In the genomic region with DNA sequence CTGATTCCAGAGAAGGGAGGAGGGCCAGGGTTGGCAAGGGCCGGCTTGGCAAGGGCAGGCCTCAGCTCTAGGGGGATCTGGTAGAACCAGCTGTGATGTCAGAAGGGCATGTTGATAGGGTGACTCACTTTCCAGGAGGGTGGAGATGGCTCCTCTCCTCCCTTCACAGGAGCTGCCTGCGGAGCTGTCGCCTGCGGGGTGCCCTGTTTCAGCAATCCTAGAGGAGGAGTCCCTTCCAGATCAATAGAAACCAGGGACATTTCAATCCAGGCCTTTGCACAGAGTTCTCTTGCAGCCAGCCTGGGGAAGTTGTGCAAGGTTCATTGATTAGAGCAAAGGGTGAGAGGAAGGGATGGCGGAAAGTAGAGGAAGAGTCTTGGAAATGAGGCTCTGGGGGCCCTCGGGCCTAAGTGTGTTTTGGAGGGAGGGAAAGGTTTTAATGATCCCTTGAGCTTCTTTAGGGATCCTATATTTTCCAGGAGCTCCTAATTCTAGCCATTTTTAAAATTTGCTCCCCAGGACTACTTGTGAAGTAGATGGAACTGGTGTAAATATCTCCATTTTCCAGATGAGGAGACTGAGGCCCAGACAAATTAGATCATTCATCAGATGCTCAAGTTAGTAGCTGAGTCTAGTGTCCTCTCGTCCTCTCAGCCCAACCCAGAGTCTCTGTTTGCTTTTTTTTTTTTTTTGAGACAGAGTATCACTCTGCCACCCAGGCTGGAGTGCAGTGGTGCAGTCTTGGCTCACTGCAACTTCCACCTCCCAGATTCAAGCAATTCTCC, we compare ENCODE assay signal across 1 cellular context.
TF ChIP-seq lines count a peak whose summit lies in the region.

No MANE protein-coding gene starts in this region.

TF ChIP-seq in HepG2, 621 proteins besides CTCF, POLR2A, EP300 and RAD21 (continued from another document and continues in another):
- TF ChIP-seq, protein P1, sequence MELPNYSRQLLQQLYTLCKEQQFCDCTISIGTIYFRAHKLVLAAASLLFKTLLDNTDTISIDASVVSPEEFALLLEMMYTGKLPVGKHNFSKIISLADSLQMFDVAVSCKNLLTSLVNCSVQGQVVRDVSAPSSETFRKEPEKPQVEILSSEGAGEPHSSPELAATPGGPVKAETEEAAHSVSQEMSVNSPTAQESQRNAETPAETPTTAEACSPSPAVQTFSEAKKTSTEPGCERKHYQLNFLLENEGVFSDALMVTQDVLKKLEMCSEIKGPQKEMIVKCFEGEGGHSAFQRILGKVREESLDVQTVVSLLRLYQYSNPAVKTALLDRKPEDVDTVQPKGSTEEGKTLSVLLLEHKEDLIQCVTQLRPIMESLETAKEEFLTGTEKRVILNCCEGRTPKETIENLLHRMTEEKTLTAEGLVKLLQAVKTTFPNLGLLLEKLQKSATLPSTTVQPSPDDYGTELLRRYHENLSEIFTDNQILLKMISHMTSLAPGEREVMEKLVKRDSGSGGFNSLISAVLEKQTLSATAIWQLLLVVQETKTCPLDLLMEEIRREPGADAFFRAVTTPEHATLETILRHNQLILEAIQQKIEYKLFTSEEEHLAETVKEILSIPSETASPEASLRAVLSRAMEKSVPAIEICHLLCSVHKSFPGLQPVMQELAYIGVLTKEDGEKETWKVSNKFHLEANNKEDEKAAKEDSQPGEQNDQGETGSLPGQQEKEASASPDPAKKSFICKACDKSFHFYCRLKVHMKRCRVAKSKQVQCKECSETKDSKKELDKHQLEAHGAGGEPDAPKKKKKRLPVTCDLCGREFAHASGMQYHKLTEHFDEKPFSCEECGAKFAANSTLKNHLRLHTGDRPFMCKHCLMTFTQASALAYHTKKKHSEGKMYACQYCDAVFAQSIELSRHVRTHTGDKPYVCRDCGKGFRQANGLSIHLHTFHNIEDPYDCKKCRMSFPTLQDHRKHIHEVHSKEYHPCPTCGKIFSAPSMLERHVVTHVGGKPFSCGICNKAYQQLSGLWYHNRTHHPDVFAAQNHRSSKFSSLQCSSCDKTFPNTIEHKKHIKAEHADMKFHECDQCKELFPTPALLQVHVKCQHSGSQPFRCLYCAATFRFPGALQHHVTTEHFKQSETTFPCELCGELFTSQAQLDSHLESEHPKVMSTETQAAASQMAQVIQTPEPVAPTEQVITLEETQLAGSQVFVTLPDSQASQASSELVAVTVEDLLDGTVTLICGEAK (IDR thresholded peaks at IDR 0.05) = no peak
- TF ChIP-seq, protein P1 (CRISPR knock-in tag; IDR thresholded peaks at IDR 0.05) = no peak; the same call in 1 of the 2 replicates
- TF ChIP-seq, protein P2, sequence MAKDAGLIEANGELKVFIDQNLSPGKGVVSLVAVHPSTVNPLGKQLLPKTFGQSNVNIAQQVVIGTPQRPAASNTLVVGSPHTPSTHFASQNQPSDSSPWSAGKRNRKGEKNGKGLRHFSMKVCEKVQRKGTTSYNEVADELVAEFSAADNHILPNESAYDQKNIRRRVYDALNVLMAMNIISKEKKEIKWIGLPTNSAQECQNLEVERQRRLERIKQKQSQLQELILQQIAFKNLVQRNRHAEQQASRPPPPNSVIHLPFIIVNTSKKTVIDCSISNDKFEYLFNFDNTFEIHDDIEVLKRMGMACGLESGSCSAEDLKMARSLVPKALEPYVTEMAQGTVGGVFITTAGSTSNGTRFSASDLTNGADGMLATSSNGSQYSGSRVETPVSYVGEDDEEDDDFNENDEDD (CRISPR knock-in tag; IDR thresholded peaks at IDR 0.05; ENCODE audit: borderline replicate concordance) = no peak
- TF ChIP-seq, protein P3, sequence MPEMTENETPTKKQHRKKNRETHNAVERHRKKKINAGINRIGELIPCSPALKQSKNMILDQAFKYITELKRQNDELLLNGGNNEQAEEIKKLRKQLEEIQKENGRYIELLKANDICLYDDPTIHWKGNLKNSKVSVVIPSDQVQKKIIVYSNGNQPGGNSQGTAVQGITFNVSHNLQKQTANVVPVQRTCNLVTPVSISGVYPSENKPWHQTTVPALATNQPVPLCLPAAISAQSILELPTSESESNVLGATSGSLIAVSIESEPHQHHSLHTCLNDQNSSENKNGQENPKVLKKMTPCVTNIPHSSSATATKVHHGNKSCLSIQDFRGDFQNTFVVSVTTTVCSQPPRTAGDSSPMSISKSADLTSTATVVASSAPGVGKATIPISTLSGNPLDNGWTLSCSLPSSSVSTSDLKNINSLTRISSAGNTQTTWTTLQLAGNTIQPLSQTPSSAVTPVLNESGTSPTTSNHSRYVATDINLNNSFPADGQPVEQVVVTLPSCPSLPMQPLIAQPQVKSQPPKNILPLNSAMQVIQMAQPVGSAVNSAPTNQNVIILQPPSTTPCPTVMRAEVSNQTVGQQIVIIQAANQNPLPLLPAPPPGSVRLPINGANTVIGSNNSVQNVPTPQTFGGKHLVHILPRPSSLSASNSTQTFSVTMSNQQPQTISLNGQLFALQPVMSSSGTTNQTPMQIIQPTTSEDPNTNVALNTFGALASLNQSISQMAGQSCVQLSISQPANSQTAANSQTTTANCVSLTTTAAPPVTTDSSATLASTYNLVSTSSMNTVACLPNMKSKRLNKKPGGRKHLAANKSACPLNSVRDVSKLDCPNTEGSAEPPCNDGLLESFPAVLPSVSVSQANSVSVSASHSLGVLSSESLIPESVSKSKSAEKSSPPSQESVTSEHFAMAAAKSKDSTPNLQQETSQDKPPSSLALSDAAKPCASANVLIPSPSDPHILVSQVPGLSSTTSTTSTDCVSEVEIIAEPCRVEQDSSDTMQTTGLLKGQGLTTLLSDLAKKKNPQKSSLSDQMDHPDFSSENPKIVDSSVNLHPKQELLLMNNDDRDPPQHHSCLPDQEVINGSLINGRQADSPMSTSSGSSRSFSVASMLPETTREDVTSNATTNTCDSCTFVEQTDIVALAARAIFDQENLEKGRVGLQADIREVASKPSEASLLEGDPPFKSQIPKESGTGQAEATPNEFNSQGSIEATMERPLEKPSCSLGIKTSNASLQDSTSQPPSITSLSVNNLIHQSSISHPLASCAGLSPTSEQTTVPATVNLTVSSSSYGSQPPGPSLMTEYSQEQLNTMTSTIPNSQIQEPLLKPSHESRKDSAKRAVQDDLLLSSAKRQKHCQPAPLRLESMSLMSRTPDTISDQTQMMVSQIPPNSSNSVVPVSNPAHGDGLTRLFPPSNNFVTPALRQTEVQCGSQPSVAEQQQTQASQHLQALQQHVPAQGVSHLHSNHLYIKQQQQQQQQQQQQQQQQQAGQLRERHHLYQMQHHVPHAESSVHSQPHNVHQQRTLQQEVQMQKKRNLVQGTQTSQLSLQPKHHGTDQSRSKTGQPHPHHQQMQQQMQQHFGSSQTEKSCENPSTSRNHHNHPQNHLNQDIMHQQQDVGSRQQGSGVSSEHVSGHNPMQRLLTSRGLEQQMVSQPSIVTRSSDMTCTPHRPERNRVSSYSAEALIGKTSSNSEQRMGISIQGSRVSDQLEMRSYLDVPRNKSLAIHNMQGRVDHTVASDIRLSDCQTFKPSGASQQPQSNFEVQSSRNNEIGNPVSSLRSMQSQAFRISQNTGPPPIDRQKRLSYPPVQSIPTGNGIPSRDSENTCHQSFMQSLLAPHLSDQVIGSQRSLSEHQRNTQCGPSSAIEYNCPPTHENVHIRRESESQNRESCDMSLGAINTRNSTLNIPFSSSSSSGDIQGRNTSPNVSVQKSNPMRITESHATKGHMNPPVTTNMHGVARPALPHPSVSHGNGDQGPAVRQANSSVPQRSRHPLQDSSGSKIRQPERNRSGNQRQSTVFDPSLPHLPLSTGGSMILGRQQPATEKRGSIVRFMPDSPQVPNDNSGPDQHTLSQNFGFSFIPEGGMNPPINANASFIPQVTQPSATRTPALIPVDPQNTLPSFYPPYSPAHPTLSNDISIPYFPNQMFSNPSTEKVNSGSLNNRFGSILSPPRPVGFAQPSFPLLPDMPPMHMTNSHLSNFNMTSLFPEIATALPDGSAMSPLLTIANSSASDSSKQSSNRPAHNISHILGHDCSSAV (CRISPR knock-in tag; IDR thresholded peaks at IDR 0.05; ENCODE audit: borderline replicate concordance) = no peak
- TF ChIP-seq JUN (CRISPR knock-in tag; IDR thresholded peaks at IDR 0.05) (0 out of 2 replicates have a peak, but pooled peaks have one; percentile 43), CEBPG (CRISPR knock-in tag; IDR thresholded peaks at IDR 0.05) (peak; percentile 87), RBAK (CRISPR knock-in tag; IDR thresholded peaks at IDR 0.05) (no peak), TEAD3 (CRISPR knock-in tag; optimal IDR thresholded peaks at IDR 0.05; ENCODE audit: borderline replicate concordance) (no peak), ELF4 (CRISPR knock-in tag; IDR thresholded peaks at IDR 0.05; ENCODE audit: borderline replicate concordance) (no peak), PCBP2 (optimal IDR thresholded peaks at IDR 0.05; ENCODE audit: low read depth, low read length, poor library complexity, severe bottlenecking) (no peak), ZNF772 (CRISPR knock-in tag; IDR thresholded peaks at IDR 0.05) (no peak), CAMTA2 (CRISPR knock-in tag; IDR thresholded peaks at IDR 0.05; ENCODE audit: borderline replicate concordance) (no peak), ZNF746 (CRISPR knock-in tag; IDR thresholded peaks at IDR 0.05) (peak; percentile 57; the same call in 1 of the 2 replicates), ZNF124 (CRISPR knock-in tag; IDR thresholded peaks at IDR 0.05) (no peak)
- TF ChIP-seq, protein P4, sequence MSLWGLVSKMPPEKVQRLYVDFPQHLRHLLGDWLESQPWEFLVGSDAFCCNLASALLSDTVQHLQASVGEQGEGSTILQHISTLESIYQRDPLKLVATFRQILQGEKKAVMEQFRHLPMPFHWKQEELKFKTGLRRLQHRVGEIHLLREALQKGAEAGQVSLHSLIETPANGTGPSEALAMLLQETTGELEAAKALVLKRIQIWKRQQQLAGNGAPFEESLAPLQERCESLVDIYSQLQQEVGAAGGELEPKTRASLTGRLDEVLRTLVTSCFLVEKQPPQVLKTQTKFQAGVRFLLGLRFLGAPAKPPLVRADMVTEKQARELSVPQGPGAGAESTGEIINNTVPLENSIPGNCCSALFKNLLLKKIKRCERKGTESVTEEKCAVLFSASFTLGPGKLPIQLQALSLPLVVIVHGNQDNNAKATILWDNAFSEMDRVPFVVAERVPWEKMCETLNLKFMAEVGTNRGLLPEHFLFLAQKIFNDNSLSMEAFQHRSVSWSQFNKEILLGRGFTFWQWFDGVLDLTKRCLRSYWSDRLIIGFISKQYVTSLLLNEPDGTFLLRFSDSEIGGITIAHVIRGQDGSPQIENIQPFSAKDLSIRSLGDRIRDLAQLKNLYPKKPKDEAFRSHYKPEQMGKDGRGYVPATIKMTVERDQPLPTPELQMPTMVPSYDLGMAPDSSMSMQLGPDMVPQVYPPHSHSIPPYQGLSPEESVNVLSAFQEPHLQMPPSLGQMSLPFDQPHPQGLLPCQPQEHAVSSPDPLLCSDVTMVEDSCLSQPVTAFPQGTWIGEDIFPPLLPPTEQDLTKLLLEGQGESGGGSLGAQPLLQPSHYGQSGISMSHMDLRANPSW (CRISPR knock-in tag; IDR thresholded peaks at IDR 0.05; ENCODE audit: borderline replicate concordance) = no peak
- TF ChIP-seq, protein P5, sequence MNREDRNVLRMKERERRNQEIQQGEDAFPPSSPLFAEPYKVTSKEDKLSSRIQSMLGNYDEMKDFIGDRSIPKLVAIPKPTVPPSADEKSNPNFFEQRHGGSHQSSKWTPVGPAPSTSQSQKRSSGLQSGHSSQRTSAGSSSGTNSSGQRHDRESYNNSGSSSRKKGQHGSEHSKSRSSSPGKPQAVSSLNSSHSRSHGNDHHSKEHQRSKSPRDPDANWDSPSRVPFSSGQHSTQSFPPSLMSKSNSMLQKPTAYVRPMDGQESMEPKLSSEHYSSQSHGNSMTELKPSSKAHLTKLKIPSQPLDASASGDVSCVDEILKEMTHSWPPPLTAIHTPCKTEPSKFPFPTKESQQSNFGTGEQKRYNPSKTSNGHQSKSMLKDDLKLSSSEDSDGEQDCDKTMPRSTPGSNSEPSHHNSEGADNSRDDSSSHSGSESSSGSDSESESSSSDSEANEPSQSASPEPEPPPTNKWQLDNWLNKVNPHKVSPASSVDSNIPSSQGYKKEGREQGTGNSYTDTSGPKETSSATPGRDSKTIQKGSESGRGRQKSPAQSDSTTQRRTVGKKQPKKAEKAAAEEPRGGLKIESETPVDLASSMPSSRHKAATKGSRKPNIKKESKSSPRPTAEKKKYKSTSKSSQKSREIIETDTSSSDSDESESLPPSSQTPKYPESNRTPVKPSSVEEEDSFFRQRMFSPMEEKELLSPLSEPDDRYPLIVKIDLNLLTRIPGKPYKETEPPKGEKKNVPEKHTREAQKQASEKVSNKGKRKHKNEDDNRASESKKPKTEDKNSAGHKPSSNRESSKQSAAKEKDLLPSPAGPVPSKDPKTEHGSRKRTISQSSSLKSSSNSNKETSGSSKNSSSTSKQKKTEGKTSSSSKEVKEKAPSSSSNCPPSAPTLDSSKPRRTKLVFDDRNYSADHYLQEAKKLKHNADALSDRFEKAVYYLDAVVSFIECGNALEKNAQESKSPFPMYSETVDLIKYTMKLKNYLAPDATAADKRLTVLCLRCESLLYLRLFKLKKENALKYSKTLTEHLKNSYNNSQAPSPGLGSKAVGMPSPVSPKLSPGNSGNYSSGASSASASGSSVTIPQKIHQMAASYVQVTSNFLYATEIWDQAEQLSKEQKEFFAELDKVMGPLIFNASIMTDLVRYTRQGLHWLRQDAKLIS (CRISPR knock-in tag; IDR thresholded peaks at IDR 0.05) = no peak
- TF ChIP-seq, protein P6, sequence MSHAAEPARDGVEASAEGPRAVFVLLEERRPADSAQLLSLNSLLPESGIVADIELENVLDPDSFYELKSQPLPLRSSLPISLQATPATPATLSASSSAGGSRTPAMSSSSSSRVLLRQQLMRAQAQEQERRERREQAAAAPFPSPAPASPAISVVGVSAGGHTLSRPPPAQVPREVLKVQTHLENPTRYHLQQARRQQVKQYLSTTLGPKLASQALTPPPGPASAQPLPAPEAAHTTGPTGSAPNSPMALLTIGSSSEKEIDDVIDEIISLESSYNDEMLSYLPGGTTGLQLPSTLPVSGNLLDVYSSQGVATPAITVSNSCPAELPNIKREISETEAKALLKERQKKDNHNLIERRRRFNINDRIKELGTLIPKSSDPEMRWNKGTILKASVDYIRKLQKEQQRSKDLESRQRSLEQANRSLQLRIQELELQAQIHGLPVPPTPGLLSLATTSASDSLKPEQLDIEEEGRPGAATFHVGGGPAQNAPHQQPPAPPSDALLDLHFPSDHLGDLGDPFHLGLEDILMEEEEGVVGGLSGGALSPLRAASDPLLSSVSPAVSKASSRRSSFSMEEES (CRISPR knock-in tag; IDR thresholded peaks at IDR 0.05) = no peak
